ENCODE assay signal across 8 cellular contexts in genomic region chr12:70242695-70243509, GRCh38. TPM values are rescaled to one million over a fixed set of nuclear protein-coding genes. Genes with fewer than 3 reads are reported as not detected.
A peak's percentile ranks its signal among the peaks of the same experiment; 100 is the strongest.
DNase-seq lines count a peak whose midpoint lies in the region; ATAC-seq and TF ChIP-seq lines count a peak whose summit lies in the region.

A gene with protein sequence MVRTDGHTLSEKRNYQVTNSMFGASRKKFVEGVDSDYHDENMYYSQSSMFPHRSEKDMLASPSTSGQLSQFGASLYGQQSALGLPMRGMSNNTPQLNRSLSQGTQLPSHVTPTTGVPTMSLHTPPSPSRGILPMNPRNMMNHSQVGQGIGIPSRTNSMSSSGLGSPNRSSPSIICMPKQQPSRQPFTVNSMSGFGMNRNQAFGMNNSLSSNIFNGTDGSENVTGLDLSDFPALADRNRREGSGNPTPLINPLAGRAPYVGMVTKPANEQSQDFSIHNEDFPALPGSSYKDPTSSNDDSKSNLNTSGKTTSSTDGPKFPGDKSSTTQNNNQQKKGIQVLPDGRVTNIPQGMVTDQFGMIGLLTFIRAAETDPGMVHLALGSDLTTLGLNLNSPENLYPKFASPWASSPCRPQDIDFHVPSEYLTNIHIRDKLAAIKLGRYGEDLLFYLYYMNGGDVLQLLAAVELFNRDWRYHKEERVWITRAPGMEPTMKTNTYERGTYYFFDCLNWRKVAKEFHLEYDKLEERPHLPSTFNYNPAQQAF (plus strand): TSS chr12:70243433. CDS start chr12:70278227, 34,794 bp downstream.

- ATAC-seq in GM19043 (IDR thresholded peaks at IDR 0.05; ENCODE audit: low read depth, unreplicated experiment) (peak; percentile 59), HG03354 (IDR thresholded peaks at IDR 0.05; ENCODE audit: poor library complexity, severe bottlenecking, unreplicated experiment) (peak; percentile 77)

- DNase-seq in AG20443 (ENCODE audit: low spot score): peak; percentile 88
- peak; percentile 93 for DNase-seq in NCI-H460 (ENCODE audit: extremely low read depth, low read depth)
- DNase-seq in activated CD4-positive, alpha-beta T cell treated with anti-CD3 and anti-CD28 coated beads for 1 hour: peak; percentile 85
- peak; percentile 15 to 43 for DNase-seq in cerebellar nuclear complex (lab: John Stamatoyannopoulos, UW)
- peak; percentile 67 for DNase-seq in kidney epithelial cell (ENCODE audit: low read depth)
- peak; percentile 93 for DNase-seq in stimulated activated CD4-positive, alpha-beta T cell treated with anti-CD3 and anti-CD28 coated beads, Interleukin-15, amount 100 ng/mL, for 24 hours

- peak within 1 kb of the TSS; percentile 90 for H3K4me3 ChIP-seq in kidney epithelial cell (ENCODE audit: low read depth, low read length)

- no peaks in the 10 kb centered on the region for H3K27me3 ChIP-seq in kidney epithelial cell (ENCODE audit: control insufficient read depth, insufficient read depth, low read length)

- TF ChIP-seq CTCF in kidney epithelial cell (IDR thresholded peaks at IDR 0.05; ENCODE audit: insufficient read depth, low read length, poor library complexity, severe bottlenecking): no peak

- H3K36me3 ChIP-seq in kidney epithelial cell (ENCODE audit: control insufficient read depth, insufficient read depth, low read length): peaks cover 1% of the 10 kb centered on the region

RNA-seq across cellular contexts. Expression of the gene that starts here (rescaled TPM):
- 109 and 127 TPM in 2 replicates for total RNA-seq in NCI-H460 (2014; rRNA removed; shearing (Covaris generic))
- polyA plus RNA-seq in NCI-H460 (2014; cell fraction: nucleus; rRNA removed): 91.9 and 134 TPM in 2 replicates
- total RNA-seq in kidney epithelial cell: 71.4 and 96.8 TPM in 2 replicates

Comparison
In these comparisons a context has a peak if more than half of its experiments do, and no peak if none do; other contexts are left out.
1. Peak in every context shown above with its lines: DNase-seq, ATAC-seq and H3K4me3 ChIP-seq.
2. DNase-seq: peak in every context shown above with its lines; median percentile 93 in NCI-H460; 93 in stimulated activated CD4-positive, alpha-beta T cell treated with anti-CD3 and anti-CD28 coated beads, Interleukin-15, amount 100 ng/mL, for 24 hours; 88 in AG20443; 85 in activated CD4-positive, alpha-beta T cell treated with anti-CD3 and anti-CD28 coated beads for 1 hour; 67 in kidney epithelial cell; 29 in cerebellar nuclear complex.